ENCODE assay signal across 8 cellular contexts in genomic region chr2:11753886-11754704, GRCh38. TPM values are rescaled to one million over a fixed set of nuclear protein-coding genes. Genes with fewer than 3 reads are reported as not detected.
DNase-seq lines count a peak whose midpoint lies in the region; ATAC-seq, FAIRE-seq and TF ChIP-seq lines count a peak whose summit lies in the region.

No MANE protein-coding gene starts in this region.

- H3K4me1 Mint-ChIP-seq in natural killer cell = peaks cover 78 to 81% of the 10 kb centered on the region in 2 donors

- no peaks in the 10 kb centered on the region for H3K9me3 ChIP-seq in HEK293 (ENCODE audit: control insufficient read depth, insufficient read depth, low read depth, low read length)

- peaks cover 26% of the 10 kb centered on the region for H3K4me1 ChIP-seq in HEK293 (ENCODE audit: control insufficient read depth, insufficient read depth, low read length)

- POLR2A ChIA-PET in HEK293 (lab: Yijun Ruan, JAX) = interaction anchor here (0.7 to 1.6 kb wide), 3 partner anchors 10 to 30 kb away, joined by 4 to 8 read pairs (median 4); no protein-coding TSS in a partner anchor

- no peaks in the 10 kb centered on the region for H3K36me3 Mint-ChIP-seq in natural killer cell

- H3K27me3 Mint-ChIP-seq in natural killer cell (ENCODE audit: low read depth in 2 of 2) = no peaks in the 10 kb centered on the region

- H3K4me3 ChIP-seq in GM12864 (ENCODE audit: low read depth, low read length) (peak overlapping the region; percentile 32), HEK293 (ENCODE audit: low read depth, low read length) (no peak overlapping the region), choroid plexus epithelial cell (ENCODE audit: low read depth, low read length) (no peak overlapping the region)

- FAIRE-seq in urothelium cell line (lab: Jason Lieb, UNC) = no peak

- no peaks in the 10 kb centered on the region for H3K36me3 ChIP-seq in HEK293 (ENCODE audit: control insufficient read depth in 2 of 2, insufficient read depth in 1 of 2, low read length in 2 of 2)

- H3K9me3 Mint-ChIP-seq in natural killer cell = no peaks in the 10 kb centered on the region

- peak overlapping the region; percentile 88 for H3K4me3 Mint-ChIP-seq in natural killer cell

- no peak for DNase-seq in GM12864 (ENCODE audit: low read depth)
- peak; percentile 64 for DNase-seq in MV-4-11 (lab: John Stamatoyannopoulos, UW)
- DNase-seq in choroid plexus epithelial cell (ENCODE audit: low read depth) = peak; percentile 67
- DNase-seq in natural killer cell = peak; percentile 53
- DNase-seq in urothelium cell line (ENCODE audit: low spot score) = peak; percentile 76
- no peak for DNase-seq in globus pallidus (ENCODE audit: low spot score)

- H3K27ac ChIP-seq in HEK293 (ENCODE audit: extremely low read depth, low read depth, low read length) = peak overlapping the region; percentile 3; the same call in 1 of the 2 replicates

- CTCF ChIA-PET in HEK293 (lab: Yijun Ruan, JAX) = interaction anchor here (0.6 to 5.8 kb wide), 10 partner anchors 9 to 291 kb away, joined by 3 to 23 read pairs (median 4); no protein-coding TSS in a partner anchor

- TF ChIP-seq CTCF in GM12864 (IDR thresholded peaks at IDR 0.05; ENCODE audit: low read depth, low read length, missing control alignments) (no peak), HEK293 (tag by site-specific recombination; IDR thresholded peaks at IDR 0.05) (no peak), choroid plexus epithelial cell (conservative IDR thresholded peaks at IDR 0.05; ENCODE audit: low read depth, low read length) (no peak), natural killer cell (IDR thresholded peaks at IDR 0.05) (no peak)

- intact Hi-C loops in natural killer cell (cut with micrococcal nuclease) = loop anchor here (5.0 kb wide), 2 partner anchors 963 to 1213 kb away; partner anchors contain the start of gene TRIB2

- peak overlapping the region; percentile 95 for H3K27ac Mint-ChIP-seq in natural killer cell

- peak; percentile 74 to 75 for ATAC-seq in activated CD4-positive, CD25-positive, alpha-beta regulatory T cell treated with anti-CD3 and anti-CD28 coated beads, Interleukin-2, amount 50 U/mL, for 24 hours
- ATAC-seq in natural killer cell = peak; percentile 53 to 66 (median 56)

TF ChIP-seq in HEK293, 187 proteins besides CTCF, POLR2A, EP300 and RAD21:
- TF ChIP-seq, protein P1, sequence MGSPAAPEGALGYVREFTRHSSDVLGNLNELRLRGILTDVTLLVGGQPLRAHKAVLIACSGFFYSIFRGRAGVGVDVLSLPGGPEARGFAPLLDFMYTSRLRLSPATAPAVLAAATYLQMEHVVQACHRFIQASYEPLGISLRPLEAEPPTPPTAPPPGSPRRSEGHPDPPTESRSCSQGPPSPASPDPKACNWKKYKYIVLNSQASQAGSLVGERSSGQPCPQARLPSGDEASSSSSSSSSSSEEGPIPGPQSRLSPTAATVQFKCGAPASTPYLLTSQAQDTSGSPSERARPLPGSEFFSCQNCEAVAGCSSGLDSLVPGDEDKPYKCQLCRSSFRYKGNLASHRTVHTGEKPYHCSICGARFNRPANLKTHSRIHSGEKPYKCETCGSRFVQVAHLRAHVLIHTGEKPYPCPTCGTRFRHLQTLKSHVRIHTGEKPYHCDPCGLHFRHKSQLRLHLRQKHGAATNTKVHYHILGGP (tag by site-specific recombination; IDR thresholded peaks at IDR 0.05) = 0 out of 2 replicates have a peak, but pooled peaks have one; percentile 50
- TF ChIP-seq ZNF10 (tag by site-specific recombination; IDR thresholded peaks at IDR 0.05) (no peak), ZBTB17 (tag by site-specific recombination; IDR thresholded peaks at IDR 0.05) (peak; percentile 86), ZNF266 (tag by site-specific recombination; IDR thresholded peaks at IDR 0.05; ENCODE audit: low read depth) (no peak), SCRT2 (tag by site-specific recombination; IDR thresholded peaks at IDR 0.05) (peak; percentile 52; the same call in 1 of the 2 replicates), ZNF660 (tag by site-specific recombination; IDR thresholded peaks at IDR 0.05) (no peak), ZIC2 (tag by site-specific recombination; IDR thresholded peaks at IDR 0.05) (peak; percentile 58), HIC1 (tag by site-specific recombination; IDR thresholded peaks at IDR 0.05) (0 out of 2 replicates have a peak, but pooled peaks have one; percentile 23)

RNA-seq across cellular contexts. Expression of gene LPIN1, which starts 7.7 kb away (rescaled TPM):
- total RNA-seq in natural killer cell = 100 to 1,000 TPM in 2 of 3 donors, 10 to 100 TPM in 1; 95.0 to 122 (median 118) TPM

Comparison
In these comparisons a context has a peak if more than half of its experiments do, and no peak if none do; other contexts are left out.
1. DNase-seq: peak in MV-4-11 (single experiment), choroid plexus epithelial cell (single experiment), natural killer cell (single experiment) and urothelium cell line (single experiment); none in GM12864 (single experiment) and globus pallidus (single experiment).